ENCODE assay signal across 8 cellular contexts in genomic region chr10:129877773-129878371, GRCh38.
DNase-seq lines count a peak whose midpoint lies in the region; ATAC-seq and TF ChIP-seq lines count a peak whose summit lies in the region.

No MANE protein-coding gene starts in this region.

- no peak overlapping the region for H2AFZ ChIP-seq in neural progenitor cell (replicated peaks)

- H3K4me1 ChIP-seq in neural progenitor cell: peaks cover 15% of the 10 kb centered on the region

- H3K27me3 Mint-ChIP-seq in activated T-helper 17 cell treated with anti-CD3 and anti-CD28 coated beads, Interleukin-2, amount 50 U/mL, for 72 hours: peaks cover 4% of the 10 kb centered on the region
- peaks cover 10% of the 10 kb centered on the region for H3K27me3 Mint-ChIP-seq in neural progenitor cell (ENCODE audit: insufficient read depth, low read depth)

- H3K9me3 Mint-ChIP-seq in activated T-helper 17 cell treated with anti-CD3 and anti-CD28 coated beads, Interleukin-2, amount 50 U/mL, for 72 hours: no peaks in the 10 kb centered on the region
- no peaks in the 10 kb centered on the region for H3K9me3 Mint-ChIP-seq in neural progenitor cell

- H3K27ac Mint-ChIP-seq in activated T-helper 17 cell treated with anti-CD3 and anti-CD28 coated beads, Interleukin-2, amount 50 U/mL, for 72 hours: no peak overlapping the region
- H3K27ac Mint-ChIP-seq in neural progenitor cell: no peak overlapping the region

- H3K36me3 ChIP-seq in GM06990 (ENCODE audit: control insufficient read depth, insufficient read depth, low read length) (no peaks in the 10 kb centered on the region), neural progenitor cell (no peaks in the 10 kb centered on the region)

- peak; percentile 59 for ATAC-seq in activated T-helper 17 cell treated with anti-CD3 and anti-CD28 coated beads, Interleukin-2, amount 50 U/mL, for 72 hours (replicated peaks)

- H3K36me3 Mint-ChIP-seq in activated T-helper 17 cell treated with anti-CD3 and anti-CD28 coated beads, Interleukin-2, amount 50 U/mL, for 72 hours (ENCODE audit: low read depth): no peaks in the 10 kb centered on the region
- H3K36me3 Mint-ChIP-seq in neural progenitor cell: no peaks in the 10 kb centered on the region

- H3K27me3 ChIP-seq in GM06990 (replicated peaks; ENCODE audit: control insufficient read depth, insufficient read depth, low read length) (no peaks in the 10 kb centered on the region), neural progenitor cell (no peaks in the 10 kb centered on the region)

- H4K20me1 ChIP-seq in neural progenitor cell (ENCODE audit: low read depth): no peaks in the 10 kb centered on the region

- TF ChIP-seq CTCF in GM06990 (IDR thresholded peaks at IDR 0.05; ENCODE audit: insufficient read depth, low read length, poor library complexity, severe bottlenecking): peak; percentile 52
- TF ChIP-seq CTCF in neural progenitor cell (IDR thresholded peaks at IDR 0.05): peak; percentile 73
- no peak for TF ChIP-seq CTCF in coronary artery (IDR thresholded peaks at IDR 0.05)

- no peak overlapping the region for H3K4me3 Mint-ChIP-seq in activated T-helper 17 cell treated with anti-CD3 and anti-CD28 coated beads, Interleukin-2, amount 50 U/mL, for 72 hours
- no peak overlapping the region for H3K4me3 Mint-ChIP-seq in neural progenitor cell

- H3K79me2 ChIP-seq in neural progenitor cell (ENCODE audit: low read depth): no peaks in the 10 kb centered on the region

- H3K4me3 ChIP-seq in GM06990 (replicated peaks; ENCODE audit: low read depth, low read length) (no peak overlapping the region), neural progenitor cell (no peak overlapping the region), coronary artery (no peak overlapping the region)

- no peaks in the 10 kb centered on the region for H3K4me1 Mint-ChIP-seq in activated T-helper 17 cell treated with anti-CD3 and anti-CD28 coated beads, Interleukin-2, amount 50 U/mL, for 72 hours
- H3K4me1 Mint-ChIP-seq in neural progenitor cell: peaks cover 11% of the 10 kb centered on the region

- H3K27ac ChIP-seq in neural progenitor cell (no peak overlapping the region), coronary artery (no peak overlapping the region)

- no peak overlapping the region for H3K4me2 ChIP-seq in neural progenitor cell

- H3F3A ChIP-seq in neural progenitor cell (ENCODE audit: low read depth): no peaks in the 10 kb centered on the region

- H3K9me3 ChIP-seq in neural progenitor cell (ENCODE audit: low read depth): no peaks in the 10 kb centered on the region

- no peak overlapping the region for H3K9ac ChIP-seq in neural progenitor cell

- DNase-seq in GM06990 (ENCODE audit: extremely low read depth, insufficient read length) (no peak), LoVo (ENCODE audit: low spot score) (peak; percentile 14), neural progenitor cell (ENCODE audit: low spot score) (peak; percentile 62), DMS153 treated with DMSO at 0.1 percent for 48 hours (lab: John Stamatoyannopoulos, UW; ENCODE audit: unreplicated experiment) (no peak), NCI-H2081 (lab: John Stamatoyannopoulos, UW) (no peak), coronary artery (ENCODE audit: low spot score) (no peak), DMS114 treated with DMSO at 0.1 percent for 48 hours (lab: John Stamatoyannopoulos, UW; ENCODE audit: unreplicated experiment) (no peak)

Comparison
In these comparisons a context has a peak if more than half of its experiments do, and no peak if none do; other contexts are left out.
1. DNase-seq: peak in LoVo (single experiment) and neural progenitor cell (single experiment); none in GM06990 (single experiment), DMS153 treated with DMSO at 0.1 percent for 48 hours (single experiment), NCI-H2081 (0 of 2), coronary artery (single experiment) and DMS114 treated with DMSO at 0.1 percent for 48 hours (single experiment).